Comparison of ENCODE assay signal across 9 cellular contexts in the genomic region with DNA sequence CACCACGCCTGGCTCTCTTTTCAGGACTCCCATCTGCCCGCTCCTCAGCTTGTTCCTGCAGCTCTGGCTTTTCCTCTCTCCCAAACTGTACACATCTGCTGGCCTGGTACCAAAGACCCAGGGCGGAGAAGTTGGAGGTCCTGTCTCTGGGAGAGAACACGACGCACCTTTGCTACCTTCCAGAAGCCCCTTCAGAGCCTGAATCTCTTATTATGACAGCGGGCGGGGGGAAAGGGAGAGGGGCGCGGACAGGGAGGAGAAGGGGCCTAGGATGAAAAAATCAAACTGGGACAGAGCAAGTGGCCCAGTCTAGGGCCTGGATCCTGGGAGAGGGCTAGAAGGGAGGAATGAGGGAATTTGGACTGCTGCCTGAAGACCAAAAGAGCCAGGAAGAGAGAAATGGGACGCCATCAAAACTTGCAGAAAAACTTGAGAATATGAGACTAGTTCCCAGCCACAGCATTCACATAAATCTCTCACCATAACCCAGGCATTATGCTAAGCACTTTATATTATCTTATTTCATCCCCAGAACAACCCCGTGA. TPM values are rescaled to one million over a fixed set of nuclear protein-coding genes. Genes with fewer than 3 reads are reported as not detected.
DNase-seq lines count a peak whose midpoint lies in the region; ATAC-seq and TF ChIP-seq lines count a peak whose summit lies in the region.
"Had no signal": no experiment of that assay in that cellular context is flagged by ENCODE, and none has a peak within 500 bp of the region (broad histone marks: within the 10 kb centered on the region; RNA-seq: fewer than 3 reads in every experiment).

No MANE protein-coding gene starts in this region.

- H3K27ac ChIP-seq in angular gyrus (ENCODE audit: low read depth, low read length) (peak overlapping the region; percentile 100), iPS DF 6.9 (ENCODE audit: low read length) (no peak overlapping the region)

- no peak for ATAC-seq in GM18867 (IDR thresholded peaks at IDR 0.05; ENCODE audit: unreplicated experiment)

- H3K4me1 ChIP-seq in iPS DF 6.9 (ENCODE audit: control insufficient read depth, insufficient read depth, low read length) (peaks cover 9% of the 10 kb centered on the region), skeletal muscle satellite cell (ENCODE audit: control insufficient read depth, insufficient read depth, low read length) (peaks cover 48% of the 10 kb centered on the region)

- DNase-seq in GM06990 (ENCODE audit: extremely low read depth, insufficient read length) (no peak), iPS DF 6.9 (ENCODE audit: low read depth, low spot score) (no peak), NCI-H1048 (lab: John Stamatoyannopoulos, UW) (no peak), NCI-H2227 (lab: John Stamatoyannopoulos, UW; ENCODE audit: unreplicated experiment) (no peak), NCI-H526 (lab: John Stamatoyannopoulos, UW) (no peak)

- H3K4me3 ChIP-seq in GM06990 (replicated peaks; ENCODE audit: low read depth, low read length), result peak overlapping the region; percentile 31; the same call in 1 of the 2 replicates
- peak overlapping the region; percentile 27; the same call in 1 of the 2 replicates for H3K4me3 ChIP-seq in iPS DF 6.9 (ENCODE audit: low read length)
- peak overlapping the region; percentile 93 for H3K4me3 ChIP-seq in skeletal muscle satellite cell (ENCODE audit: low read length)

- peak overlapping the region; percentile 86 for H3K4me2 ChIP-seq in skeletal muscle satellite cell (ENCODE audit: low read length)

- H3K9ac ChIP-seq in skeletal muscle satellite cell (ENCODE audit: low read depth, low read length), result peak overlapping the region; percentile 100

- H3K27me3 ChIP-seq in GM06990 (replicated peaks; ENCODE audit: control insufficient read depth, insufficient read depth, low read length), result no peaks in the 10 kb centered on the region
- no peaks in the 10 kb centered on the region for H3K27me3 ChIP-seq in iPS DF 6.9 (ENCODE audit: control insufficient read depth, insufficient read depth, low read length)
- no peaks in the 10 kb centered on the region for H3K27me3 ChIP-seq in skeletal muscle satellite cell (ENCODE audit: control insufficient read depth, insufficient read depth, low read length)

- no peak for TF ChIP-seq CTCF in GM06990 (IDR thresholded peaks at IDR 0.05; ENCODE audit: insufficient read depth, low read length, poor library complexity, severe bottlenecking)

- H3K36me3 ChIP-seq in GM06990 (ENCODE audit: control insufficient read depth, insufficient read depth, low read length) (peaks cover 5% of the 10 kb centered on the region), iPS DF 6.9 (ENCODE audit: control insufficient read depth, insufficient read depth, low read length) (peaks cover 2% of the 10 kb centered on the region), skeletal muscle satellite cell (ENCODE audit: insufficient read depth, low read length) (peaks cover 31% of the 10 kb centered on the region)

- H3K9me3 ChIP-seq in iPS DF 6.9 (ENCODE audit: control insufficient read depth, insufficient read depth, low read length) (no peaks in the 10 kb centered on the region), skeletal muscle satellite cell (replicated peaks; ENCODE audit: low read length) (no peaks in the 10 kb centered on the region)

- no CpG with 5 or more reads among the region's 11 CpGs for WGBS in iPS DF 6.9 (ENCODE audit: insufficient coverage, insufficient read length)

RNA-seq across cellular contexts. Expression of a gene that starts 2.5 kb away (rescaled TPM):
- 12.7 and 28.2 TPM in 2 replicates for total RNA-seq in skeletal muscle satellite cell (2012; rRNA removed)

RNA-seq across cellular contexts. Expression of a gene that starts 8.1 kb away (rescaled TPM):
- 2.0 and 5.5 TPM in 2 replicates for total RNA-seq in skeletal muscle satellite cell (2012; rRNA removed)

RNA-seq across cellular contexts. Expression of a gene that starts 21.5 kb away (rescaled TPM):
- 26.4 and 30.8 TPM in 2 replicates for total RNA-seq in skeletal muscle satellite cell (2012; rRNA removed)

RNA-seq across cellular contexts. Expression of a gene that starts 30.8 kb away (rescaled TPM):
- under 0.01 TPM in 2 replicates for total RNA-seq in skeletal muscle satellite cell (2012; rRNA removed)
- total RNA-seq: renal cortical epithelial cell had no signal

RNA-seq across cellular contexts. Expression of a gene that starts 35.3 kb away (rescaled TPM):
- total RNA-seq in skeletal muscle satellite cell (2012; rRNA removed), result 5.5 and 6.1 TPM in 2 replicates

Comparison
In these comparisons a context has a peak if more than half of its experiments do, and no peak if none do; other contexts are left out.
1. H3K4me3 ChIP-seq: peak in every context shown above with its lines; median percentile 93 in skeletal muscle satellite cell; 31 in GM06990; 27 in iPS DF 6.9.